In the genomic region with DNA sequence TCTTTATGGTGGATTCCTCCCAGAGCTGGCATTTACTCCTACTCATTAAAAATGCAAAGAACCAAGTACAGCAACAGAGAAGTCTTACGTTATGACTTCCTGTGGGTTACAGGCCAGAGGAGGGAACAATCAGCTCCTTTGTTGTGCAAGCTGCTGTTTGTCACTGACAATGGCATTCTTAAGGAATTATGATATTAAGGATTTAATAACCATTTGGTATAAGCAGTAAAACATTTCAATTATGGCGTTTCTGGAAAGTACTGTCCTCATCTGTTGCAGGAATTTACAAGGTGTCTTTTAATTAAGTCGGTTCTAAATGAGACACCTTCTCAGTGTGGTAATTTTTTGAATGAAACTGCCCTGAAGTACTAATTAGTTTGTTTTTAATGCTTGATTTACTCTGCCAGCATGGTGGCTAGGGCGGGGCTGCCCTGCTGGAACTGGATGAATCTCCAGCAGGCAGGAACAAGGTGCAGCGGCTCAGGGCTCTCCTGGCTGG, we compare ENCODE assay signal across 9 cellular contexts. TPM values are rescaled to one million over a fixed set of nuclear protein-coding genes. Genes with fewer than 3 reads are reported as not detected.
DNase-seq lines count a peak whose midpoint lies in the region; ATAC-seq and TF ChIP-seq lines count a peak whose summit lies in the region.
"Had no signal": no experiment of that assay in that cellular context is flagged by ENCODE, and none has a peak within 500 bp of the region (broad histone marks: within the 10 kb centered on the region; RNA-seq: fewer than 3 reads in every experiment).

No MANE protein-coding gene starts in this region.

- H3K4me1 Mint-ChIP-seq in activated CD4-positive, alpha-beta T cell treated with anti-CD3 and anti-CD28 coated beads for 36 hours, result peaks cover 50% of the 10 kb centered on the region

- H3K27ac ChIP-seq in Panc1 (ENCODE audit: low read length), result peak overlapping the region; percentile 64

- no peaks in the 10 kb centered on the region for H3K9me3 ChIP-seq in Panc1 (ENCODE audit: control insufficient read depth, insufficient read depth, low read depth, low read length)

- H3K4me3 ChIP-seq in Panc1 (ENCODE audit: low read depth in 2 of 2, low read length in 2 of 2), result no peak overlapping the region

- peak; percentile 70 for ATAC-seq in activated CD4-positive, alpha-beta T cell treated with anti-CD3 and anti-CD28 coated beads for 36 hours
- ATAC-seq in Panc1, result peak; percentile 88
- ATAC-seq in stimulated activated naive CD8-positive, alpha-beta T cell treated with anti-CD3 and anti-CD28 coated beads, Interleukin-15, Interleukin-2, amounts not matched to agents 100 U/mL and 50 U/mL, for 24 hours, result peak; percentile 57
- ATAC-seq in HG03280 (IDR thresholded peaks at IDR 0.05; ENCODE audit: unreplicated experiment), result no peak
- no peak for ATAC-seq in HG03432 (IDR thresholded peaks at IDR 0.05; ENCODE audit: unreplicated experiment)
- ATAC-seq in HG03139 (IDR thresholded peaks at IDR 0.05; ENCODE audit: unreplicated experiment), result no peak

- H3K27me3 ChIP-seq in Panc1 (ENCODE audit: control insufficient read depth, insufficient read depth, low read length), result no peaks in the 10 kb centered on the region

- H3K9me3 Mint-ChIP-seq in activated CD4-positive, alpha-beta T cell treated with anti-CD3 and anti-CD28 coated beads for 36 hours (ENCODE audit: low read depth), result no peaks in the 10 kb centered on the region
- H3K9me3 Mint-ChIP-seq: memory B cell had no signal

- no peaks in the 10 kb centered on the region for H3K36me3 ChIP-seq in Panc1 (ENCODE audit: control insufficient read depth, insufficient read depth, low read length)

- no peaks in the 10 kb centered on the region for H3K36me3 Mint-ChIP-seq in activated CD4-positive, alpha-beta T cell treated with anti-CD3 and anti-CD28 coated beads for 36 hours (ENCODE audit: low read depth)
- H3K36me3 Mint-ChIP-seq: memory B cell had no signal

- peak overlapping the region; percentile 52 for H3K27ac Mint-ChIP-seq in activated CD4-positive, alpha-beta T cell treated with anti-CD3 and anti-CD28 coated beads for 36 hours
- H3K27ac Mint-ChIP-seq: memory B cell had no signal

- intact Hi-C loops in activated CD4-positive, alpha-beta T cell treated with anti-CD3 and anti-CD28 coated beads for 36 hours (cut with DNase I, micrococcal nuclease), result no loop called here
- intact Hi-C loops in Panc1 (cut with micrococcal nuclease; ENCODE audit: unreplicated experiment), result no loop called here

- TF ChIP-seq CTCF in Panc1 (IDR thresholded peaks at IDR 0.05), result no peak

- CTCF ChIA-PET in activated CD4-positive, alpha-beta T cell treated with anti-CD3 and anti-CD28 coated beads for 36 hours (lab: Charles Lee), result interaction anchor here (0.6 to 2.6 kb wide), 8 partner anchors 8 to 97 kb away, joined by 3 to 17 read pairs (median 3); no protein-coding TSS in a partner anchor
- CTCF ChIA-PET in Panc1 (lab: Charles Lee), result interaction anchor here (1.0 kb wide), 1 partner anchor 14 kb away, joined by 6 read pairs; no protein-coding TSS in a partner anchor

- peaks cover 24% of the 10 kb centered on the region for H3K4me1 ChIP-seq in Panc1 (ENCODE audit: control insufficient read depth, insufficient read depth, low read length)

- in situ Hi-C loops in Panc1 (cut with HindIII; ENCODE audit: low pct_unique_long_range_greater_than_20kb, low sequenced_read_pairs), result no loop called here

- no peak overlapping the region for H3K4me3 Mint-ChIP-seq in activated CD4-positive, alpha-beta T cell treated with anti-CD3 and anti-CD28 coated beads for 36 hours
- H3K4me3 Mint-ChIP-seq: memory B cell had no signal

- DNase-seq in activated CD4-positive, alpha-beta T cell treated with anti-CD3 and anti-CD28 coated beads for 36 hours, result peak; percentile 23
- no peak for DNase-seq in activated CD4-positive, alpha-beta T cell treated with anti-CD3 and anti-CD28 coated beads, Interleukin-2, amount 50 U/mL, for 48 hours
- DNase-seq in Panc1 (ENCODE audit: low read depth, low spot score) (no peak), epidermal melanocyte (ENCODE audit: insufficient read length, low spot score) (peak; percentile 80)
- no peak for DNase-seq in stimulated activated naive CD8-positive, alpha-beta T cell treated with anti-CD3 and anti-CD28 coated beads, Interleukin-15, Interleukin-2, amounts not matched to agents 100 U/mL and 50 U/mL, for 24 hours

- no TSS peak for BruUV-seq in Panc1 (replicated peaks; lab: Mats Ljungman, UMichigan)

- POLR2A ChIA-PET in activated CD4-positive, alpha-beta T cell treated with anti-CD3 and anti-CD28 coated beads for 36 hours (lab: Charles Lee), result interaction anchor here (0.9 kb wide), 1 partner anchor 14 kb away, joined by 4 read pairs; no protein-coding TSS in a partner anchor
- POLR2A ChIA-PET in Panc1 (lab: Charles Lee), result interaction anchor here (0.7 kb wide), 3 partner anchors 9 to 454 kb away, joined by 3 to 11 read pairs (median 6); no protein-coding TSS in a partner anchor

- no peaks in the 10 kb centered on the region for H3K27me3 Mint-ChIP-seq in activated CD4-positive, alpha-beta T cell treated with anti-CD3 and anti-CD28 coated beads for 36 hours

RNA-seq across cellular contexts. Expression of a gene that starts 49.1 kb away (rescaled TPM):
- total RNA-seq in activated CD4-positive, alpha-beta T cell treated with anti-CD3 and anti-CD28 coated beads for 36 hours, result 100 to 1,000 TPM; 482 to 486 TPM
- total RNA-seq in Panc1 (2021; ENCODE audit: unreplicated experiment), result 395 TPM
- polyA plus RNA-seq in Panc1 (2012; ENCODE audit: insufficient read length), result 502 TPM

Comparison
In these comparisons a context has a peak if more than half of its experiments do, and no peak if none do; other contexts are left out.
1. DNase-seq: peak in activated CD4-positive, alpha-beta T cell treated with anti-CD3 and anti-CD28 coated beads for 36 hours (single experiment) and epidermal melanocyte (single experiment); none in activated CD4-positive, alpha-beta T cell treated with anti-CD3 and anti-CD28 coated beads, Interleukin-2, amount 50 U/mL, for 48 hours (0 of 2), Panc1 (single experiment) and stimulated activated naive CD8-positive, alpha-beta T cell treated with anti-CD3 and anti-CD28 coated beads, Interleukin-15, Interleukin-2, amounts not matched to agents 100 U/mL and 50 U/mL, for 24 hours (single experiment).
2. ATAC-seq: peak in activated CD4-positive, alpha-beta T cell treated with anti-CD3 and anti-CD28 coated beads for 36 hours (single experiment), Panc1 (single experiment) and stimulated activated naive CD8-positive, alpha-beta T cell treated with anti-CD3 and anti-CD28 coated beads, Interleukin-15, Interleukin-2, amounts not matched to agents 100 U/mL and 50 U/mL, for 24 hours (single experiment); none in HG03280 (single experiment), HG03432 (single experiment) and HG03139 (single experiment).